In the genomic region with DNA sequence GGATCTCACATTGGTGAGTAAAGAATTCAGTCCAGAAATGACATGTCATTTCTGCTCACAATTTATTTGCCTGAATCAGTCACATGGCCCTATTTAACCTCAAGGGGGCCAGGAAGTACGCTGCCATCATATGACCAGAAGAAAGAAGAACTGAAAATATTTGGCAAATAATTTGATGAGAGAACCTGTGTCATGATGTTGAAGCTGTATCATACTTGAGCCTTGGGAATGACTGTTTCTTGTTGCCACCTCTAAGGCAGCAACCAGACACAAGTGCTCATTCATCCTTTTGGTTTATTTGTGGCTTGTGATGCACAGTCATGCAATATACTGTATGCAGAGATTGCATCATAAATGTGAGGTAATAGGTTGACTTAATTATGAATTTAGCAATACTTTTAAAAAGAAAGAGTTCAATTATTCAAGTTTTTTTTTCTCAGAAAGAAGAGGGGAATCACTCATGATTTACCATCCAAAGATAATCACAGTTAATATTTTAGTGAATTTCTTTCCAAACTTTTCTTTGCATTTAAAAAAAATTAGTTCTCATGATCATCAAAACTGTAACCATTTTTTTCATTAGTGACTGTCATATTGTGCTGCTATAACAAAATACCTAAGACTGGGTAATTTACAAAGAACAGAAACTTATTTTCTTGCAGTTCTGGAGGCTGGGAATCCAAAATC, we compare ENCODE assay signal across 9 cellular contexts.
DNase-seq lines count a peak whose midpoint lies in the region; ATAC-seq and FAIRE-seq lines count a peak whose summit lies in the region.
"Had no signal": no experiment of that assay in that cellular context is flagged by ENCODE, and none has a peak within 500 bp of the region (broad histone marks: within the 10 kb centered on the region; RNA-seq: fewer than 3 reads in every experiment).

No MANE protein-coding gene starts in this region.

- no peak overlapping the region for H3K4me3 Mint-ChIP-seq in effector memory CD8-positive, alpha-beta T cell
- H3K4me3 Mint-ChIP-seq in stimulated activated memory B cell treated with anti-CD40 and anti-IgM and Interleukin-4, amounts not matched to agents 10 μg/mL and 1 μg/mL and 100 μg/mL, for 72 hours, result no peak overlapping the region

- no peak for FAIRE-seq in HTR-8/SVneo (lab: Jason Lieb, UNC)
- FAIRE-seq: endothelial cell of umbilical vein had no signal

- no peak overlapping the region for H3K27ac Mint-ChIP-seq in effector memory CD8-positive, alpha-beta T cell
- peak overlapping the region; percentile 80 for H3K27ac Mint-ChIP-seq in stimulated activated memory B cell treated with anti-CD40 and anti-IgM and Interleukin-4, amounts not matched to agents 10 μg/mL and 1 μg/mL and 100 μg/mL, for 72 hours

- H3K9me3 Mint-ChIP-seq in effector memory CD8-positive, alpha-beta T cell, result no peaks in the 10 kb centered on the region
- no peaks in the 10 kb centered on the region for H3K9me3 Mint-ChIP-seq in stimulated activated memory B cell treated with anti-CD40 and anti-IgM and Interleukin-4, amounts not matched to agents 10 μg/mL and 1 μg/mL and 100 μg/mL, for 72 hours

- H3K36me3 Mint-ChIP-seq in effector memory CD8-positive, alpha-beta T cell (ENCODE audit: insufficient read depth), result no peaks in the 10 kb centered on the region
- H3K36me3 Mint-ChIP-seq in stimulated activated memory B cell treated with anti-CD40 and anti-IgM and Interleukin-4, amounts not matched to agents 10 μg/mL and 1 μg/mL and 100 μg/mL, for 72 hours, result no peaks in the 10 kb centered on the region

- no peaks in the 10 kb centered on the region for H3K4me1 Mint-ChIP-seq in effector memory CD8-positive, alpha-beta T cell (ENCODE audit: low read depth in 2 of 2)
- H3K4me1 Mint-ChIP-seq in stimulated activated memory B cell treated with anti-CD40 and anti-IgM and Interleukin-4, amounts not matched to agents 10 μg/mL and 1 μg/mL and 100 μg/mL, for 72 hours, result peaks cover 14% of the 10 kb centered on the region

- DNase-seq in EL (peak; percentile 42), HTR-8/SVneo (ENCODE audit: insufficient read length, low spot score) (peak; percentile 9), NCI-H510A (lab: John Stamatoyannopoulos, UW) (no peak), NCI-H1417 (lab: John Stamatoyannopoulos, UW) (no peak), nucleus accumbens (lab: John Stamatoyannopoulos, UW) (no peak)
- DNase-seq in effector memory CD8-positive, alpha-beta T cell, result no peak

- peaks cover 18 to 26% of the 10 kb centered on the region in 2 donors for H3K27me3 Mint-ChIP-seq in effector memory CD8-positive, alpha-beta T cell
- peaks cover 14% of the 10 kb centered on the region for H3K27me3 Mint-ChIP-seq in stimulated activated memory B cell treated with anti-CD40 and anti-IgM and Interleukin-4, amounts not matched to agents 10 μg/mL and 1 μg/mL and 100 μg/mL, for 72 hours

- ATAC-seq in GM21515 (IDR thresholded peaks at IDR 0.05; ENCODE audit: unreplicated experiment), result peak; percentile 81
- peak; percentile 64 for ATAC-seq in effector memory CD8-positive, alpha-beta T cell (replicated peaks)
- ATAC-seq in stimulated activated memory B cell treated with anti-CD40 and anti-IgM and Interleukin-4, amounts not matched to agents 10 μg/mL and 1 μg/mL and 100 μg/mL, for 72 hours, result peak; percentile 91

Comparison
In these comparisons a context has a peak if more than half of its experiments do, and no peak if none do; other contexts are left out.
1. DNase-seq: peak in EL (single experiment) and HTR-8/SVneo (single experiment); none in effector memory CD8-positive, alpha-beta T cell (0 of 3), NCI-H510A (single experiment), NCI-H1417 (0 of 3) and nucleus accumbens (0 of 56).
2. Peak in every context shown above with its lines, with median percentiles within 50 percentile points of each other: ATAC-seq.